ENCODE assay signal across 15 cellular contexts in the genomic region with DNA sequence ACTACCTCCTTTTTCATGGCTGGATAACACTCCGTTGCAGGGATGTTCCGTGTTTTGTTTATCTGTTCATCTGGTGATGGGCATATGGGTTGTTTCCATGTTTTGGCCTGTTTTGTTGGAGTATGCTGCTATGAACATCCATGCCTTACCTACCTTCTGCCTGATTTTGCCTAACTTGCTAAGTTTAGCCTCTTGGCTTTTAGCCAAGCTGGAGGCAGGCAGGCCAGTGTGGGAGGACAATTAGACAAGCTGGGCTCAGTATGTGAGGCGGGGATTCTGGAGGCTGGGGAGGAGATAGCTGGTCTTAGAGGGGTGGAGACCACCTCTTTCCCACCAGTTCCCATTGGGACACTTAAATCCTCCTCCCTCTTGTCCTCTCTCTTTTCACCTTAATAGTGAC.
DNase-seq lines count a peak whose midpoint lies in the region; TF ChIP-seq lines count a peak whose summit lies in the region.
"Had no signal": no experiment of that assay in that cellular context is flagged by ENCODE, and none has a peak within 500 bp of the region (broad histone marks: within the 10 kb centered on the region; RNA-seq: fewer than 3 reads in every experiment).

No MANE protein-coding gene starts in this region.

- no peak overlapping the region for H3K4me3 ChIP-seq in HEK293 (ENCODE audit: low read depth, low read length)
- H3K4me3 ChIP-seq: GM12878, GM23338, HAP-1 had no signal

- no peaks in the 10 kb centered on the region for H3K9me3 Mint-ChIP-seq in nephron
- H3K9me3 Mint-ChIP-seq: CD8-positive, alpha-beta T cell; GM23338; HFFc6 had no signal

- CTCF ChIA-PET in HEK293 (lab: Yijun Ruan, JAX) (interaction anchor here (0.6 kb wide), 1 partner anchor 75 kb away, joined by 4 read pairs; no protein-coding TSS in a partner anchor), RWPE1 (lab: Yijun Ruan, JAX) (interaction anchor here (0.5 kb wide), 1 partner anchor 1580 kb away, joined by 3 read pairs; a partner anchor contains a TSS)

- no peaks in the 10 kb centered on the region for H3K4me1 ChIP-seq in HEK293 (ENCODE audit: control insufficient read depth, insufficient read depth, low read length)
- H3K4me1 ChIP-seq: BE2C, HAP-1 had no signal

- H3K9me3 ChIP-seq in HEK293 (ENCODE audit: control insufficient read depth, insufficient read depth, low read depth, low read length): no peaks in the 10 kb centered on the region
- H3K9me3 ChIP-seq: BE2C, HAP-1 had no signal

- peaks cover 21% of the 10 kb centered on the region for H3K4me1 Mint-ChIP-seq in nephron

- no peaks in the 10 kb centered on the region for H3K36me3 Mint-ChIP-seq in nephron (ENCODE audit: low read depth)
- H3K36me3 Mint-ChIP-seq: CD8-positive, alpha-beta T cell had no signal

- H3K4me3 Mint-ChIP-seq in nephron: no peak overlapping the region
- H3K4me3 Mint-ChIP-seq: CD8-positive, alpha-beta T cell; GM23338; HFFc6 had no signal

- POLR2A ChIA-PET in HEK293 (lab: Yijun Ruan, JAX): no interaction called here
- POLR2A ChIA-PET in RWPE1 (lab: Yijun Ruan, JAX; ENCODE audit: low non-redundant PET): no interaction called here

- DNase-seq in Ammon's horn (ENCODE audit: low spot score): peak; percentile 9
- no peak for DNase-seq in RWPE1 (ENCODE audit: low spot score)
- DNase-seq in GDM1 (lab: John Stamatoyannopoulos, UW): no peak
- DNase-seq in NCI-H526 treated with DMSO at 0.1 percent for 48 hours (lab: John Stamatoyannopoulos, UW): no peak
- no peak for DNase-seq in anterior cingulate cortex (lab: John Stamatoyannopoulos, UW)
- DNase-seq: BE2C; CD8-positive, alpha-beta T cell; COR-L47; HFFc6 had no signal

- peaks cover 19% of the 10 kb centered on the region for H3K27me3 Mint-ChIP-seq in nephron (ENCODE audit: low read depth)

- H3K36me3 ChIP-seq in HEK293 (ENCODE audit: control insufficient read depth in 2 of 2, insufficient read depth in 1 of 2, low read length in 2 of 2): no peaks in the 10 kb centered on the region
- H3K36me3 ChIP-seq: BE2C, HAP-1 had no signal

- H3K27ac ChIP-seq in HEK293 (ENCODE audit: extremely low read depth, low read depth, low read length): no peak overlapping the region
- H3K27ac ChIP-seq in RWPE1: 0 out of 2 replicates have a peak overlapping the region, but pooled peaks have one; percentile 21
- H3K27ac ChIP-seq: C4-2B had no signal

- peak overlapping the region in 2 of 3 experiments; percentile 67 to 69 for H3K27ac Mint-ChIP-seq in nephron
- H3K27ac Mint-ChIP-seq: CD8-positive, alpha-beta T cell; GM23338; HFFc6 had no signal

- TF ChIP-seq CTCF in HEK293 (tag by site-specific recombination; IDR thresholded peaks at IDR 0.05) (no peak), RWPE1 (conservative IDR thresholded peaks at IDR 0.05; ENCODE audit: low read depth) (no peak), nephron (IDR thresholded peaks at IDR 0.05; ENCODE audit: unreplicated experiment in 3 of 3) (no peak)

TF ChIP-seq in HEK293, 187 proteins besides CTCF, POLR2A, EP300 and RAD21:
- TF ChIP-seq ZNF146 (tag by site-specific recombination; IDR thresholded peaks at IDR 0.05): peak; percentile 86
- TF ChIP-seq KLF9 (tag by site-specific recombination; IDR thresholded peaks at IDR 0.05; ENCODE audit: low read depth): no peak
- peak; percentile 91 for TF ChIP-seq ZFHX2 (tag by site-specific recombination; conservative IDR thresholded peaks at IDR 0.05)
- TF ChIP-seq EGR2 (tag by site-specific recombination; IDR thresholded peaks at IDR 0.05; ENCODE audit: low read depth): peak; percentile 90; the same call in 1 of the 2 replicates
- TF ChIP-seq ZNF37A (tag by site-specific recombination; IDR thresholded peaks at IDR 0.05): no peak
TF ChIP-seq in HEK293: peak in this region for 3.
